21 cellular contexts compared by ENCODE assay signal in the genomic region with DNA sequence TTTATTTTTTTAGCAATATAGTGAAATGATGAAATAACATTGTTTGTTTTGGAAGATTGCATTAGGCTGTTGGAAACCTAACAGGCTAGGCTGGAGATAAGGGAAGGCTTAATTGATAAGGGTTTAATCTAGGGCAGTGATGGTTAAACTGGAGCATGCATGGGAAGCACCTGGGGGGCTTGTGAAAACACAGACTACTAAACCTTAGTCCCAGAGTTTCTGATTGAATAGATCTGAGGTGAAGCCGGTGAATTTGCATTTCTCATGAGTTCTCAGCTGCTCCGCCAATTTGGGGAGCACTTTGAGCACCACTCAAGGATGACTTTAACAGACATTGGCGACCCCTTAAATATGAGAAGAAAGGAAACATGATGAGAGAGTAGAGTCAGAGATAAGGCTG. TPM values are rescaled to one million over a fixed set of nuclear protein-coding genes. Genes with fewer than 3 reads are reported as not detected.
A peak's percentile ranks its signal among the peaks of the same experiment; 100 is the strongest.
DNase-seq lines count a peak whose midpoint lies in the region; ATAC-seq and TF ChIP-seq lines count a peak whose summit lies in the region.
"Had no signal": no experiment of that assay in that cellular context is flagged by ENCODE, and none has a peak within 500 bp of the region (broad histone marks: within the 10 kb centered on the region; RNA-seq: fewer than 3 reads in every experiment).

No MANE protein-coding gene starts in this region.

- H3K4me1 ChIP-seq in OCI-LY1 (ENCODE audit: insufficient read depth, low read length, severe bottlenecking) (peaks cover 53% of the 10 kb centered on the region), mammary epithelial cell (ENCODE audit: insufficient read depth, low read length) (no peaks in the 10 kb centered on the region)
- H3K4me1 ChIP-seq: BE2C, breast epithelium had no signal

- H4K20me1 ChIP-seq in OCI-LY1 (ENCODE audit: insufficient read depth, low read length): no peaks in the 10 kb centered on the region
- no peaks in the 10 kb centered on the region for H4K20me1 ChIP-seq in mammary epithelial cell (ENCODE audit: insufficient read depth, low read length)

- H3K27ac Mint-ChIP-seq in T-helper 2 cell treated with Interferon-gamma antibody and Interleukin-4, amounts not matched to agents 5 μg/mL and 100 μg/mL, for 36 hours: peak overlapping the region; percentile 20
- H3K27ac Mint-ChIP-seq in immature natural killer cell: peak overlapping the region in 2 of 6 donors; percentile 10 to 76
- H3K27ac Mint-ChIP-seq: activated CD4-positive, alpha-beta memory T cell treated with anti-CD3 and anti-CD28 coated beads for 36 hours; dendritic cell treated with granulocyte-macrophage colony-stimulating factor and Interleukin-4, amounts not matched to agents 40 ng/mL and 50 ng/mL, for 4 days had no signal

- no peaks in the 10 kb centered on the region for H3K9me2 ChIP-seq in OCI-LY1 (ENCODE audit: low read depth, low read length)

- peaks cover 48% of the 10 kb centered on the region for H3K4me1 Mint-ChIP-seq in T-helper 2 cell treated with Interferon-gamma antibody and Interleukin-4, amounts not matched to agents 5 μg/mL and 100 μg/mL, for 36 hours (ENCODE audit: low read depth)
- H3K4me1 Mint-ChIP-seq in immature natural killer cell: peaks cover 72 to 91% of the 10 kb centered on the region in 2 donors

- dilution Hi-C loops in mammary epithelial cell (cut with HindIII; ENCODE audit: low sequenced_read_pairs): no loop called here

- H3K79me2 ChIP-seq in OCI-LY1 (ENCODE audit: insufficient read depth, low read length) (peaks cover 88% of the 10 kb centered on the region), mammary epithelial cell (ENCODE audit: insufficient read depth, low read length) (peaks cover 83% of the 10 kb centered on the region)

- peak overlapping the region; percentile 10 for H3K4me3 Mint-ChIP-seq in T-helper 2 cell treated with Interferon-gamma antibody and Interleukin-4, amounts not matched to agents 5 μg/mL and 100 μg/mL, for 36 hours
- H3K4me3 Mint-ChIP-seq in immature natural killer cell: peak overlapping the region in 3 of 5 donors; percentile 1 to 36 (median 11)
- H3K4me3 Mint-ChIP-seq: activated CD4-positive, alpha-beta memory T cell treated with anti-CD3 and anti-CD28 coated beads for 36 hours; dendritic cell treated with granulocyte-macrophage colony-stimulating factor and Interleukin-4, amounts not matched to agents 40 ng/mL and 50 ng/mL, for 4 days; neural crest cell had no signal

- in situ Hi-C loops in mammary epithelial cell (cut with MboI; ENCODE audit: low sequenced_read_pairs in 2 of 2): no loop called here

- H3F3A ChIP-seq in OCI-LY1 (ENCODE audit: insufficient read depth, low read length): no peaks in the 10 kb centered on the region

- 88% methylated on average over 3 of the region's 3 CpGs for WGBS in mammary epithelial cell (ENCODE audit: low coverage, missing lambda C conversion rate)

- H3K27me3 Mint-ChIP-seq in T-helper 2 cell treated with Interferon-gamma antibody and Interleukin-4, amounts not matched to agents 5 μg/mL and 100 μg/mL, for 36 hours (ENCODE audit: low read depth): no peaks in the 10 kb centered on the region
- H3K27me3 Mint-ChIP-seq in immature natural killer cell (ENCODE audit: low read depth in 3 of 3): peaks cover 0 to 6% (median 2%) of the 10 kb centered on the region in 3 donors
- H3K27me3 Mint-ChIP-seq: activated CD4-positive, alpha-beta memory T cell treated with anti-CD3 and anti-CD28 coated beads for 36 hours; dendritic cell treated with granulocyte-macrophage colony-stimulating factor and Interleukin-4, amounts not matched to agents 40 ng/mL and 50 ng/mL, for 4 days had no signal

- H3K36me3 ChIP-seq in OCI-LY1 (ENCODE audit: insufficient read depth, low read length) (no peaks in the 10 kb centered on the region), mammary epithelial cell (ENCODE audit: insufficient read depth, low read length) (no peaks in the 10 kb centered on the region)
- H3K36me3 ChIP-seq: BE2C, breast epithelium had no signal

- H3K4me2 ChIP-seq in OCI-LY1 (ENCODE audit: low read length) (peak overlapping the region; percentile 44; the same call in 1 of the 2 replicates), mammary epithelial cell (ENCODE audit: insufficient read depth, low read depth, low read length) (no peak overlapping the region)

- TF ChIP-seq CTCF in OCI-LY1 (IDR thresholded peaks at IDR 0.05; ENCODE audit: low read length): no peak
- no peak for TF ChIP-seq CTCF in mammary epithelial cell (conservative IDR thresholded peaks at IDR 0.05 in 1 of 2, IDR thresholded peaks at IDR 0.05 in 1 of 2; ENCODE audit: extremely low read depth in 1 of 2, insufficient read depth in 1 of 2, low read depth in 1 of 2, low read length in 2 of 2)

- H3K4me3 ChIP-seq in OCI-LY1 (ENCODE audit: low read depth, low read length, poor library complexity, severe bottlenecking) (peak overlapping the region; percentile 14), mammary epithelial cell (replicated peaks in 1 of 3; ENCODE audit: insufficient read depth in 1 of 3, low read depth in 2 of 3, low read length in 3 of 3) (no peak overlapping the region)
- H3K4me3 ChIP-seq: breast epithelium had no signal

- H2AFZ ChIP-seq in OCI-LY1 (ENCODE audit: low read length) (no peak overlapping the region), mammary epithelial cell (ENCODE audit: low read depth, low read length) (no peak overlapping the region)

- H3K27ac ChIP-seq in OCI-LY1 (ENCODE audit: low read depth, low read length, poor library complexity, severe bottlenecking): peak overlapping the region; percentile 64
- no peak overlapping the region for H3K27ac ChIP-seq in mammary epithelial cell (ENCODE audit: insufficient read depth, low read depth, low read length)
- H3K27ac ChIP-seq: 22Rv1, breast epithelium, foreskin keratinocyte, RWPE1 had no signal

- no TSS peak for BruUV-seq in mammary epithelial cell (replicated peaks; lab: Mats Ljungman, UMichigan)

- peaks cover 9% of the 10 kb centered on the region for H3K36me3 Mint-ChIP-seq in T-helper 2 cell treated with Interferon-gamma antibody and Interleukin-4, amounts not matched to agents 5 μg/mL and 100 μg/mL, for 36 hours (ENCODE audit: low read depth)
- H3K36me3 Mint-ChIP-seq in immature natural killer cell: no peaks in the 10 kb centered on the region
- H3K36me3 Mint-ChIP-seq: activated CD4-positive, alpha-beta memory T cell treated with anti-CD3 and anti-CD28 coated beads for 36 hours had no signal

- CTCF ChIA-PET in mammary epithelial cell (lab: Charles Lee; ENCODE audit: low non-redundant PET): no interaction called here

- intact Hi-C loops in mammary epithelial cell (cut with micrococcal nuclease): no loop called here

- H3K9ac ChIP-seq in OCI-LY1 (ENCODE audit: low read length) (no peak overlapping the region), mammary epithelial cell (ENCODE audit: insufficient read depth, low read length) (no peak overlapping the region)

- no peaks in the 10 kb centered on the region for H3K9me3 Mint-ChIP-seq in T-helper 2 cell treated with Interferon-gamma antibody and Interleukin-4, amounts not matched to agents 5 μg/mL and 100 μg/mL, for 36 hours
- H3K9me3 Mint-ChIP-seq in immature natural killer cell: no peaks in the 10 kb centered on the region
- H3K9me3 Mint-ChIP-seq: activated CD4-positive, alpha-beta memory T cell treated with anti-CD3 and anti-CD28 coated beads for 36 hours; dendritic cell treated with granulocyte-macrophage colony-stimulating factor and Interleukin-4, amounts not matched to agents 40 ng/mL and 50 ng/mL, for 4 days; neural crest cell had no signal

- H3K27me3 ChIP-seq in OCI-LY1 (ENCODE audit: insufficient read depth, low read length) (no peaks in the 10 kb centered on the region), mammary epithelial cell (ENCODE audit: insufficient read depth, low read length) (no peaks in the 10 kb centered on the region)
- H3K27me3 ChIP-seq: BE2C, foreskin keratinocyte had no signal

- ATAC-seq in GM21515 (IDR thresholded peaks at IDR 0.05; ENCODE audit: unreplicated experiment) (peak; percentile 64), GM18519 (IDR thresholded peaks at IDR 0.05; ENCODE audit: low FRiP score, unreplicated experiment) (no peak)
- ATAC-seq: foreskin keratinocyte had no signal

- no peak for DNase-seq in T-helper 2 cell treated with Interferon-gamma antibody and Interleukin-4, amounts not matched to agents 5 μg/mL and 100 μg/mL, for 36 hours (ENCODE audit: low spot score)
- DNase-seq in T-helper 2 cell (no peak), immature natural killer cell (no peak), mammary epithelial cell (no peak)
- no peak for DNase-seq in NK-92 treated with Interleukin-12 subunit alpha and Interleukin-12 subunit beta, amount 100 ng/mL, for 24 hours (lab: John Stamatoyannopoulos, UW)
- DNase-seq: activated CD4-positive, alpha-beta memory T cell treated with anti-CD3 and anti-CD28 coated beads for 36 hours; BE2C; Calu3; foreskin keratinocyte; KG1; NCI-H187 treated with DMSO at 0.1 percent for 48 hours; small intestine; stimulated activated CD4-positive, alpha-beta T cell treated with anti-CD3 and anti-CD28 coated beads, Interleukin-4, amount 100 ng/mL, for 4 hours had no signal

- H3K9me3 ChIP-seq in OCI-LY1 (ENCODE audit: low read length) (no peaks in the 10 kb centered on the region), mammary epithelial cell (replicated peaks; ENCODE audit: insufficient read depth, low read length) (no peaks in the 10 kb centered on the region)
- H3K9me3 ChIP-seq: BE2C, breast epithelium had no signal

RNA-seq across cellular contexts. Expression of gene STK26, which starts 11.5 kb away (rescaled TPM):
- 100 to 1,000 TPM in 2 of 3 donors, 10 to 100 TPM in 1; 94.0 to 114 (median 104) TPM for polyA plus RNA-seq in immature natural killer cell
- 10 to 100 TPM; 45.3 to 72.7 TPM for total RNA-seq in mammary epithelial cell
- polyA plus RNA-seq in mammary epithelial cell: 22.0 TPM
- 16.1 TPM for polyA minus RNA-seq in mammary epithelial cell
